ENCODE assay signal across 22 cellular contexts in the genomic region with DNA sequence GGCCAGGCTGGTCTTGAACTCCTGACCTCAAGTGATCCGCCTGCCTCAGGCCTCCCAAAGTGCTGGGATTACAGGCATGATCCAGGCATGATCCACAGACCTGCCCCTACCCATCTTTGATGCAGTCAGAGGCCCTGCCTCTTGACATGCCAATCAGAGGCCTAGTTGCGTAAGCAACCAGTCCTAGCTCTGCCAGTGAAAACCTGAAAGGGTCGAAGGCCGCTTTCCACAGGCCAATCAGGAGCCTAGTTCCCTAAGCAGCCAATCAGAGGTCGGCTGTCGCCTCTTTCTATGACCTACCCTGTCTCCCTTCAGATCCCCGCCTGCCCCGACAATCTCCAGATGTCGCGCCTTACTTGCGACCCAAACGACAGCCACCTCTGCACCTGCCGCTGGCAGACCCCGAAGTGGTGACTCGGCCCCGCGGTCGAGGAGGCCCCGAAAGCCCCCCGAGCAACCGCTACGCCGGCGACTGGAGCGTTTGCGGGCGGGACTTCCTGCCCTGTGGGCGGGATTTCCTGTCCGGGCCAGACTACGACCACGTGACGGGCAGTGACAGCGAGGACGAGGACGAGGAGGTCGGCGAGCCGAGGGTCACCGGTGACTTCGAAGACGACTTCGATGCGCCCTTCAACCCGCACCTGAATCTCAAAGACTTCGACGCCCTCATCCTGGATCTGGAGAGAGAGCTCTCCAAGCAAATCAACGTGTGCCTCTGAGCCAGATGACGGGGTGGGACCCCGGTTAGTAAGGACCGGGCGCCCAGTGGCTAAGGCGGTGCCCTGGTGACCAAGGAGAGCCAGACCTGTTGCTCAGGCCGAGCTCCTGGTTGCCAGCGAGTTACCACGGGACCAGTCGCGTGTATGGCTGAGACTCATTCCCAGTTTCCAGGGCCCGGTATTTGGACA. TPM values are rescaled to one million over a fixed set of nuclear protein-coding genes. Genes with fewer than 3 reads are reported as not detected.
DNase-seq lines count a peak whose midpoint lies in the region; ATAC-seq and TF ChIP-seq lines count a peak whose summit lies in the region.
"Had no signal": no experiment of that assay in that cellular context is flagged by ENCODE, and none has a peak within 500 bp of the region (broad histone marks: within the 10 kb centered on the region; RNA-seq: fewer than 3 reads in every experiment).

No MANE protein-coding gene starts in this region.

- H3K4me1 ChIP-seq in GM23338 (ENCODE audit: insufficient read depth) = peaks cover under 1% of the 10 kb centered on the region; the same call in 1 of the 2 replicates
- H3K4me1 ChIP-seq in endodermal cell (ENCODE audit: control insufficient read depth, insufficient read depth, low read length) = no peaks in the 10 kb centered on the region
- H3K4me1 ChIP-seq: BLaER1 had no signal

- no peak for TF ChIP-seq CTCF in GM23338 (conservative IDR thresholded peaks at IDR 0.05; ENCODE audit: low read depth in 2 of 2)
- TF ChIP-seq CTCF in NB4 (IDR thresholded peaks at IDR 0.05; ENCODE audit: low read depth, low read length) = no peak
- no peak for TF ChIP-seq CTCF in endodermal cell (conservative IDR thresholded peaks at IDR 0.05)

- peaks cover 20% of the 10 kb centered on the region for H3K36me3 ChIP-seq in GM23338 (ENCODE audit: insufficient read depth)
- peaks cover 61% of the 10 kb centered on the region for H3K36me3 ChIP-seq in endodermal cell (ENCODE audit: control insufficient read depth, insufficient read depth, low read length)

- H3K27me3 ChIP-seq in GM23338 (ENCODE audit: insufficient read depth) = no peaks in the 10 kb centered on the region
- H3K27me3 ChIP-seq in endodermal cell (ENCODE audit: control insufficient read depth, insufficient read depth, low read length, poor library complexity, severe bottlenecking) = no peaks in the 10 kb centered on the region
- H3K27me3 ChIP-seq: BLaER1, brain microvascular endothelial cell, upper lobe of left lung had no signal

- H3K27ac Mint-ChIP-seq in GM23338 = no peak overlapping the region
- H3K27ac Mint-ChIP-seq in endodermal cell = no peak overlapping the region

- H3K9me3 Mint-ChIP-seq in GM23338 (no peaks in the 10 kb centered on the region), endodermal cell (no peaks in the 10 kb centered on the region)
- H3K9me3 Mint-ChIP-seq: nephron progenitor cell had no signal

- peaks cover 10% of the 10 kb centered on the region for H3K27me3 Mint-ChIP-seq in GM23338 (ENCODE audit: insufficient read depth, low read depth, poor library complexity)
- H3K27me3 Mint-ChIP-seq in endodermal cell (ENCODE audit: insufficient read depth) = no peaks in the 10 kb centered on the region

- H3K9me3 ChIP-seq in endodermal cell (ENCODE audit: control insufficient read depth, low read length) = no peaks in the 10 kb centered on the region
- H3K9me3 ChIP-seq: BLaER1, upper lobe of left lung had no signal

- H3K79me2 ChIP-seq in GM23338 (replicated peaks; ENCODE audit: insufficient read depth) = peaks cover 2% of the 10 kb centered on the region; the same call in 1 of the 2 replicates

- H2AFZ ChIP-seq in GM23338 = no peak overlapping the region
- H2AFZ ChIP-seq: PC-9 had no signal

- WGBS in endodermal cell (ENCODE audit: insufficient coverage in 1 of 2, insufficient read length in 1 of 2), 2 experiments = 96 to 98% methylated on average over 52 to 58 of the region's 58 CpGs

- peak; percentile 67 for ATAC-seq in GM23338
- ATAC-seq in HG03432 (IDR thresholded peaks at IDR 0.05; ENCODE audit: unreplicated experiment) = no peak

- no peak for TF ChIP-seq POLR2A in NB4 (IDR thresholded peaks at IDR 0.05; ENCODE audit: extremely low read depth, insufficient read length)

- H3K4me1 Mint-ChIP-seq in GM23338 (peaks cover 2% of the 10 kb centered on the region), endodermal cell (peaks cover under 1% of the 10 kb centered on the region)

- H3K4me2 ChIP-seq in GM23338 = no peak overlapping the region
- H3K4me2 ChIP-seq: BLaER1, PC-9 had no signal

- H3K4me3 ChIP-seq in GM23338 = no peak overlapping the region
- no peak overlapping the region for H3K4me3 ChIP-seq in NB4 (ENCODE audit: low read depth, low read length)
- H3K4me3 ChIP-seq in endodermal cell (ENCODE audit: low read length) = no peak overlapping the region
- H3K4me3 ChIP-seq: BLaER1, dorsolateral prefrontal cortex, PC-9, upper lobe of left lung had no signal

- peaks cover 71% of the 10 kb centered on the region for H3K36me3 Mint-ChIP-seq in GM23338 (ENCODE audit: low read depth)
- peaks cover 55% of the 10 kb centered on the region for H3K36me3 Mint-ChIP-seq in endodermal cell (ENCODE audit: low read depth)

- H3F3A ChIP-seq in GM23338 (replicated peaks; ENCODE audit: low read depth) = peaks cover 6% of the 10 kb centered on the region; the same call in 1 of the 2 replicates

- H3K27ac ChIP-seq in GM23338 (ENCODE audit: low read depth) (no peak overlapping the region; the same call in 1 of the 2 replicates), endodermal cell (ENCODE audit: low read depth, low read length) (no peak overlapping the region)
- H3K27ac ChIP-seq: BLaER1, brain microvascular endothelial cell, dorsolateral prefrontal cortex, PC-9 had no signal

- DNase-seq in GM23338 (ENCODE audit: low spot score) (peak; percentile 72), NB4 (ENCODE audit: low read depth) (peak; percentile 17), endodermal cell (peak; percentile 78), posterior vena cava (ENCODE audit: low spot score) (peak; percentile 81), 8988T (no peak), NCI-H1092 treated with DMSO at 0.1 percent for 48 hours (lab: John Stamatoyannopoulos, UW) (no peak)
- DNase-seq in stimulated activated CD4-positive, alpha-beta T cell treated with anti-CD3 and anti-CD28 coated beads, Interleukin-2, amount 100 ng/mL, for 48 hours = no peak
- DNase-seq: activated CD4-positive, alpha-beta T cell treated with anti-CD3 and anti-CD28 coated beads, Interleukin-2, amount 50 U/mL, for 1 hour; activated naive CD4-positive, alpha-beta T cell treated with anti-CD3 and anti-CD28 coated beads, Interleukin-2, amount 50 U/mL, for 16 hours; DMS153; dorsolateral prefrontal cortex; NCI-H2081 treated with DMSO at 0.1 percent for 48 hours; nephron progenitor cell; PC-9; stimulated activated CD4-positive, alpha-beta T cell treated with anti-CD3 and anti-CD28 coated beads, Interleukin-15, amount 100 ng/mL, for 24 hours; stimulated activated naive CD4-positive, alpha-beta T cell had no signal

- H3K9ac ChIP-seq in endodermal cell (ENCODE audit: extremely low read depth, low read length, poor library complexity, severe bottlenecking) = no peak overlapping the region
- H3K9ac ChIP-seq: BLaER1 had no signal

- H3K4me3 Mint-ChIP-seq in GM23338 (no peak overlapping the region), endodermal cell (no peak overlapping the region)
- H3K4me3 Mint-ChIP-seq: nephron progenitor cell had no signal

- H3K9me2 ChIP-seq in GM23338 (ENCODE audit: insufficient read depth) = no peaks in the 10 kb centered on the region

- intact Hi-C loops in posterior vena cava (cut with DNase I) = loop anchor here in 1 of 2 donors (10.0 kb wide), 1 partner anchor 141 kb away; no protein-coding TSS in a partner anchor

- peaks cover 4% of the 10 kb centered on the region; the same call in 1 of the 2 replicates for H4K20me1 ChIP-seq in GM23338 (replicated peaks; ENCODE audit: insufficient read depth)
- H4K20me1 ChIP-seq: BLaER1 had no signal

TF ChIP-seq in GM23338, 12 proteins besides CTCF, POLR2A, EP300 and RAD21:
- TF ChIP-seq ZNF114 (CRISPR knock-in tag; IDR thresholded peaks at IDR 0.05) (no peak), CREB1 (CRISPR knock-in tag; IDR thresholded peaks at IDR 0.05; ENCODE audit: low read depth) (no peak), JUNB (IDR thresholded peaks at IDR 0.05; ENCODE audit: unreplicated experiment) (no peak), ZNF331 (CRISPR knock-in tag; IDR thresholded peaks at IDR 0.05; ENCODE audit: low read depth) (no peak), POLR2AphosphoS5 (IDR thresholded peaks at IDR 0.05; ENCODE audit: low read depth) (0 out of 2 replicates have a peak, but pooled peaks have one; percentile 25), EZH2phosphoT487 (IDR thresholded peaks at IDR 0.05; ENCODE audit: unreplicated experiment) (no peak)
- TF ChIP-seq, protein P1, sequence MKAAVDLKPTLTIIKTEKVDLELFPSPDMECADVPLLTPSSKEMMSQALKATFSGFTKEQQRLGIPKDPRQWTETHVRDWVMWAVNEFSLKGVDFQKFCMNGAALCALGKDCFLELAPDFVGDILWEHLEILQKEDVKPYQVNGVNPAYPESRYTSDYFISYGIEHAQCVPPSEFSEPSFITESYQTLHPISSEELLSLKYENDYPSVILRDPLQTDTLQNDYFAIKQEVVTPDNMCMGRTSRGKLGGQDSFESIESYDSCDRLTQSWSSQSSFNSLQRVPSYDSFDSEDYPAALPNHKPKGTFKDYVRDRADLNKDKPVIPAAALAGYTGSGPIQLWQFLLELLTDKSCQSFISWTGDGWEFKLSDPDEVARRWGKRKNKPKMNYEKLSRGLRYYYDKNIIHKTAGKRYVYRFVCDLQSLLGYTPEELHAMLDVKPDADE (IDR thresholded peaks at IDR 0.05) = no peak

RNA-seq across cellular contexts. Expression of a gene that starts 6.3 kb away (rescaled TPM):
- total RNA-seq in GM23338 (2014; rRNA removed; shearing (Covaris generic)) = 14.3 and 21.4 TPM in 2 replicates
- 3.4 and 4.1 TPM in 2 replicates for polyA plus RNA-seq in GM23338 (2016; fragmentation: Nextera tagmentation; extraction: Ambion mirVana)
- total RNA-seq in endodermal cell (10 to 100 TPM in 1 of 2 donors, 1 to 10 TPM in 1; 8.9 to 12.2 TPM), posterior vena cava (10 to 100 TPM; 42.4 to 44.6 TPM)
- polyA plus RNA-seq in endodermal cell (2013, experiment 1 of 2) = 12.9 TPM
- 11.9 TPM for polyA plus RNA-seq in endodermal cell (2013, experiment 2 of 2)

RNA-seq across cellular contexts. Expression of a gene that starts 31.5 kb away (rescaled TPM):
- total RNA-seq in GM23338 (2014; rRNA removed; shearing (Covaris generic)) = not detected in 2 replicates
- not detected in 2 replicates for polyA plus RNA-seq in GM23338 (2016; fragmentation: Nextera tagmentation; extraction: Ambion mirVana)
- total RNA-seq in endodermal cell (not detected), posterior vena cava (not detected)
- polyA plus RNA-seq in endodermal cell (2013, experiment 1 of 2) = not detected
- polyA plus RNA-seq in endodermal cell (2013, experiment 2 of 2) = not detected
- total RNA-seq: dorsolateral prefrontal cortex, kidney epithelial cell, mesenteric fat pad, PC-9, upper lobe of left lung had no signal

Comparison
In these comparisons a context has a peak if more than half of its experiments do, and no peak if none do; other contexts are left out.
1. DNase-seq: peak in GM23338 (single experiment), NB4 (single experiment), endodermal cell (single experiment) and posterior vena cava (single experiment); none in stimulated activated CD4-positive, alpha-beta T cell treated with anti-CD3 and anti-CD28 coated beads, Interleukin-2, amount 100 ng/mL, for 48 hours (0 of 2), 8988T (single experiment) and NCI-H1092 treated with DMSO at 0.1 percent for 48 hours (single experiment).